Comparison of ENCODE assay signal across 29 cellular contexts in the genomic region with DNA sequence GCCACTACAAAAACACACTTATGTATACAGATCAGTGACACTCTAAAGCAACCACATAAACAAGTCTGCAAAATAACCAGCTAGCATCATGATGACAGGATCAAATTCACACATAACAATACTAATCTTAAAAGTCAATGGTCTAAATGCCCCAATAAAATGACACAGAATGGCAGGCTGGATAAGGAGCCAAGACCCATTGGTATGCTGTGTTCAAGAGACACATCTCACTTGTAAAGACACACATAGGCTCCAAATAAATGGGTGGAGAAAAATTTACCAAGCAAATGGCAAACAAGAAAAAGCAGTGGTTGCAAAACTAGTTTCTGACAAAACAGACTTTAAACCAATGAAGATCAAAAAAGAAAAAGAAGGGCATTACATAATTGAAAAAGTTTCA.
A peak's percentile ranks its signal among the peaks of the same experiment; 100 is the strongest.
DNase-seq lines count a peak whose midpoint lies in the region; ATAC-seq and TF ChIP-seq lines count a peak whose summit lies in the region.
"Had no signal": no experiment of that assay in that cellular context is flagged by ENCODE, and none has a peak within 500 bp of the region (broad histone marks: within the 10 kb centered on the region; RNA-seq: fewer than 3 reads in every experiment).

No MANE protein-coding gene starts in this region.

- CTCF ChIA-PET in HEK293 (lab: Yijun Ruan, JAX), result interaction anchor here (0.8 to 1.8 kb wide), 2 partner anchors 20 to 333 kb away, joined by 3 to 5 read pairs; no protein-coding TSS in a partner anchor

- H3K4me3 ChIP-seq in HEK293 (ENCODE audit: low read depth, low read length) (no peak overlapping the region), choroid plexus epithelial cell (ENCODE audit: low read depth, low read length) (no peak overlapping the region)
- H3K4me3 ChIP-seq: A549; BLaER1; BLaER1 treated with 17β-estradiol and CSF1 and Interleukin-3, amounts not matched to agents 10 nM and 100 nM had no signal

- peak; percentile 6 for DNase-seq in choroid plexus epithelial cell (ENCODE audit: low read depth)
- no peak for DNase-seq in stimulated activated naive CD8-positive, alpha-beta T cell treated with anti-CD3 and anti-CD28 coated beads, Interleukin-15, Interleukin-2, amounts not matched to agents 100 U/mL and 50 U/mL, for 24 hours
- DNase-seq: 8988T; ACHN; AML-193; BE2C; C1 segment of cervical spinal cord; Caco-2; Calu3; CD4-positive, alpha-beta memory T cell; CD4-positive, alpha-beta T cell; CD4-positive, CD25-positive, alpha-beta regulatory T cell; CD8-positive, alpha-beta memory T cell; CD8-positive, alpha-beta T cell; COR-L47; DMS 273 treated with DMSO at 0.1 percent for 48 hours; DMS153; DMS53; DMS79; DMS79 treated with DMSO at 0.1 percent for 48 hours; DND-41; EL had no signal

- no peaks in the 10 kb centered on the region for H3K9me3 ChIP-seq in HEK293 (ENCODE audit: control insufficient read depth, insufficient read depth, low read depth, low read length)
- H3K9me3 ChIP-seq: BE2C had no signal

- H3K4me1 ChIP-seq in HEK293 (ENCODE audit: control insufficient read depth, insufficient read depth, low read length), result no peaks in the 10 kb centered on the region
- H3K4me1 ChIP-seq: A549; BE2C; BLaER1; BLaER1 treated with 17β-estradiol and CSF1 and Interleukin-3, amounts not matched to agents 10 nM and 100 nM; Caco-2 had no signal

- ATAC-seq in stimulated activated naive CD8-positive, alpha-beta T cell treated with anti-CD3 and anti-CD28 coated beads, Interleukin-15, Interleukin-2, amounts not matched to agents 100 U/mL and 50 U/mL, for 24 hours, result no peak
- no peak for ATAC-seq in GM21526 (IDR thresholded peaks at IDR 0.05; ENCODE audit: low FRiP score, unreplicated experiment)
- ATAC-seq: A549; CD8-positive, alpha-beta T cell had no signal

- no peak overlapping the region for H3K27ac ChIP-seq in HEK293 (ENCODE audit: extremely low read depth, low read depth, low read length)
- H3K27ac ChIP-seq: 22Rv1; A549; BLaER1; BLaER1 treated with 17β-estradiol and CSF1 and Interleukin-3, amounts not matched to agents 10 nM and 100 nM; C4-2B had no signal

- POLR2A ChIA-PET in HEK293 (lab: Yijun Ruan, JAX), result no interaction called here

- no peak for TF ChIP-seq CTCF in HEK293 (tag by site-specific recombination; IDR thresholded peaks at IDR 0.05)
- no peak for TF ChIP-seq CTCF in choroid plexus epithelial cell (conservative IDR thresholded peaks at IDR 0.05; ENCODE audit: low read depth, low read length)

- H3K36me3 ChIP-seq in HEK293 (ENCODE audit: control insufficient read depth in 2 of 2, insufficient read depth in 1 of 2, low read length in 2 of 2), result no peaks in the 10 kb centered on the region
- H3K36me3 ChIP-seq: BE2C; BLaER1; BLaER1 treated with 17β-estradiol and CSF1 and Interleukin-3, amounts not matched to agents 10 nM and 100 nM had no signal

TF ChIP-seq in HEK293, 187 proteins besides CTCF, POLR2A, EP300 and RAD21:
- no peak for TF ChIP-seq ZNF274 (IDR thresholded peaks at IDR 0.05; ENCODE audit: low read length)
- TF ChIP-seq ZNF274 (tag by site-specific recombination; IDR thresholded peaks at IDR 0.05; ENCODE audit: borderline replicate concordance), result no peak
- TF ChIP-seq ZNF529 (tag by site-specific recombination; IDR thresholded peaks at IDR 0.05; ENCODE audit: insufficient replicate concordance), result peak; percentile 88
- TF ChIP-seq, protein P1, sequence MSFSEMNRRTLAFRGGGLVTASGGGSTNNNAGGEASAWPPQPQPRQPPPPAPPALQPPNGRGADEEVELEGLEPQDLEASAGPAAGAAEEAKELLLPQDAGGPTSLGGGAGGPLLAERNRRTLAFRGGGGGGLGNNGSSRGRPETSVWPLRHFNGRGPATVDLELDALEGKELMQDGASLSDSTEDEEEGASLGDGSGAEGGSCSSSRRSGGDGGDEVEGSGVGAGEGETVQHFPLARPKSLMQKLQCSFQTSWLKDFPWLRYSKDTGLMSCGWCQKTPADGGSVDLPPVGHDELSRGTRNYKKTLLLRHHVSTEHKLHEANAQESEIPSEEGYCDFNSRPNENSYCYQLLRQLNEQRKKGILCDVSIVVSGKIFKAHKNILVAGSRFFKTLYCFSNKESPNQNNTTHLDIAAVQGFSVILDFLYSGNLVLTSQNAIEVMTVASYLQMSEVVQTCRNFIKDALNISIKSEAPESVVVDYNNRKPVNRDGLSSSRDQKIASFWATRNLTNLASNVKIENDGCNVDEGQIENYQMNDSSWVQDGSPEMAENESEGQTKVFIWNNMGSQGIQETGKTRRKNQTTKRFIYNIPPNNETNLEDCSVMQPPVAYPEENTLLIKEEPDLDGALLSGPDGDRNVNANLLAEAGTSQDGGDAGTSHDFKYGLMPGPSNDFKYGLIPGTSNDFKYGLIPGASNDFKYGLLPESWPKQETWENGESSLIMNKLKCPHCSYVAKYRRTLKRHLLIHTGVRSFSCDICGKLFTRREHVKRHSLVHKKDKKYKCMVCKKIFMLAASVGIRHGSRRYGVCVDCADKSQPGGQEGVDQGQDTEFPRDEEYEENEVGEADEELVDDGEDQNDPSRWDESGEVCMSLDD (tag by site-specific recombination; IDR thresholded peaks at IDR 0.05), result no peak
- no peak for TF ChIP-seq REPIN1 (tag by site-specific recombination; IDR thresholded peaks at IDR 0.05; ENCODE audit: low read depth)
- no peak for TF ChIP-seq ZNF394 (tag by site-specific recombination; IDR thresholded peaks at IDR 0.05; ENCODE audit: borderline replicate concordance)
- TF ChIP-seq, protein P2, sequence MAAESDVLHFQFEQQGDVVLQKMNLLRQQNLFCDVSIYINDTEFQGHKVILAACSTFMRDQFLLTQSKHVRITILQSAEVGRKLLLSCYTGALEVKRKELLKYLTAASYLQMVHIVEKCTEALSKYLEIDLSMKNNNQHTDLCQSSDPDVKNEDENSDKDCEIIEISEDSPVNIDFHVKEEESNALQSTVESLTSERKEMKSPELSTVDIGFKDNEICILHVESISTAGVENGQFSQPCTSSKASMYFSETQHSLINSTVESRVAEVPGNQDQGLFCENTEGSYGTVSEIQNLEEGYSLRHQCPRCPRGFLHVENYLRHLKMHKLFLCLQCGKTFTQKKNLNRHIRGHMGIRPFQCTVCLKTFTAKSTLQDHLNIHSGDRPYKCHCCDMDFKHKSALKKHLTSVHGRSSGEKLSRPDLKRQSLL (tag by site-specific recombination; IDR thresholded peaks at IDR 0.05), result no peak
- no peak for TF ChIP-seq ZBTB20 (tag by site-specific recombination; IDR thresholded peaks at IDR 0.05)
- TF ChIP-seq ZBTB21 (tag by site-specific recombination; IDR thresholded peaks at IDR 0.05), result no peak
- TF ChIP-seq SETDB1 (IDR thresholded peaks at IDR 0.05; ENCODE audit: insufficient read length, low read length), result peak; percentile 94
- TF ChIP-seq ZFP69B (tag by site-specific recombination; IDR thresholded peaks at IDR 0.05), result no peak
- TF ChIP-seq, protein P3, sequence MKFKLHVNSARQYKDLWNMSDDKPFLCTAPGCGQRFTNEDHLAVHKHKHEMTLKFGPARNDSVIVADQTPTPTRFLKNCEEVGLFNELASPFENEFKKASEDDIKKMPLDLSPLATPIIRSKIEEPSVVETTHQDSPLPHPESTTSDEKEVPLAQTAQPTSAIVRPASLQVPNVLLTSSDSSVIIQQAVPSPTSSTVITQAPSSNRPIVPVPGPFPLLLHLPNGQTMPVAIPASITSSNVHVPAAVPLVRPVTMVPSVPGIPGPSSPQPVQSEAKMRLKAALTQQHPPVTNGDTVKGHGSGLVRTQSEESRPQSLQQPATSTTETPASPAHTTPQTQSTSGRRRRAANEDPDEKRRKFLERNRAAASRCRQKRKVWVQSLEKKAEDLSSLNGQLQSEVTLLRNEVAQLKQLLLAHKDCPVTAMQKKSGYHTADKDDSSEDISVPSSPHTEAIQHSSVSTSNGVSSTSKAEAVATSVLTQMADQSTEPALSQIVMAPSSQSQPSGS (tag by site-specific recombination; IDR thresholded peaks at IDR 0.05; ENCODE audit: low read depth), result no peak
